In genomic region chr17:17398928-17399926, GRCh38 we compare ENCODE assay signal across 13 cellular contexts.
DNase-seq lines count a peak whose midpoint lies in the region; ATAC-seq, FAIRE-seq and TF ChIP-seq lines count a peak whose summit lies in the region.
"Had no signal": no experiment of that assay in that cellular context is flagged by ENCODE, and none has a peak within 500 bp of the region (broad histone marks: within the 10 kb centered on the region; RNA-seq: fewer than 3 reads in every experiment).

No MANE protein-coding gene starts in this region.

- 0 out of 3 replicates have a peak, but pooled peaks have one; percentile 13 for ATAC-seq in HepG2
- no peak for ATAC-seq in right lobe of liver
- no peak for ATAC-seq in HG02642 (IDR thresholded peaks at IDR 0.05; ENCODE audit: poor library complexity, unreplicated experiment)
- ATAC-seq in HG02840 (IDR thresholded peaks at IDR 0.05; ENCODE audit: low FRiP score, unreplicated experiment), result no peak
- no peak for ATAC-seq in GM21360 (IDR thresholded peaks at IDR 0.05; ENCODE audit: unreplicated experiment)

- H3K9me3 ChIP-seq in HepG2 (ENCODE audit: low read length), result no peaks in the 10 kb centered on the region
- no peaks in the 10 kb centered on the region for H3K9me3 ChIP-seq in right lobe of liver
- no peaks in the 10 kb centered on the region for H3K9me3 ChIP-seq in prostate gland
- H3K9me3 ChIP-seq: SJSA1 had no signal

- POLR2A ChIA-PET in HepG2 (lab: Yijun Ruan, JAX), result no interaction called here

- no peak overlapping the region for H3K4me2 ChIP-seq in HepG2 (ENCODE audit: low read depth, low read length)

- TF ChIP-seq CTCF in HepG2 (CRISPR knock-in tag; IDR thresholded peaks at IDR 0.05) (no peak), right lobe of liver (IDR thresholded peaks at IDR 0.05) (no peak), prostate gland (IDR thresholded peaks at IDR 0.05) (no peak)

- 52% methylated on average over 15 of the region's 15 CpGs for WGBS in HepG2 (ENCODE audit: low lambda C conversion rate)
- WGBS in right lobe of liver (ENCODE audit: insufficient coverage, low coverage, low lambda C conversion rate, missing lambda C conversion rate), result 79% methylated on average over 9 of the region's 15 CpGs
- WGBS in prostate gland, result 89% methylated on average over 15 of the region's 15 CpGs

- TF ChIP-seq POLR2A in HepG2 (IDR thresholded peaks at IDR 0.05; ENCODE audit: insufficient read depth in 1 of 2, low read depth in 2 of 2, low read length in 2 of 2), result no peak
- no peak for TF ChIP-seq POLR2A in right lobe of liver (IDR thresholded peaks at IDR 0.05)
- TF ChIP-seq POLR2A in prostate gland (IDR thresholded peaks at IDR 0.05), result no peak

- in situ Hi-C loops in HepG2 (cut with HindIII; ENCODE audit: extremely low pct_ligation_motif_present, low pct_unique_long_range_greater_than_20kb), result no loop called here

- peaks cover 0 to 16% of the 10 kb centered on the region in 2 experiments; a peak in 3 of 5 replicates for H3K27me3 ChIP-seq in HepG2 (ENCODE audit: control insufficient read depth in 1 of 2, insufficient read depth in 2 of 2, low read length in 2 of 2)
- no peaks in the 10 kb centered on the region for H3K27me3 ChIP-seq in right lobe of liver
- H3K27me3 ChIP-seq in prostate gland (replicated peaks; ENCODE audit: insufficient read depth), result no peaks in the 10 kb centered on the region
- H3K27me3 ChIP-seq: SJSA1 had no signal

- H4K20me1 ChIP-seq in HepG2 (ENCODE audit: insufficient read depth, low read length), result no peaks in the 10 kb centered on the region

- intact Hi-C loops in HepG2 (cut with micrococcal nuclease; ENCODE audit: unreplicated experiment) (no loop called here), right lobe of liver (cut with DNase I) (no loop called here), prostate gland (cut with DNase I) (no loop called here)

- TF ChIP-seq RAD21 in HepG2 (CRISPR knock-in tag; IDR thresholded peaks at IDR 0.05), result no peak

- H3K36me3 ChIP-seq in HepG2 (replicated peaks in 1 of 2; ENCODE audit: control insufficient read depth in 1 of 2, insufficient read depth in 2 of 2, low read length in 2 of 2) (no peaks in the 10 kb centered on the region), right lobe of liver (no peaks in the 10 kb centered on the region), prostate gland (no peaks in the 10 kb centered on the region)
- H3K36me3 ChIP-seq: SJSA1 had no signal

- CTCF ChIA-PET in HepG2 (lab: Yijun Ruan, JAX; ENCODE audit: low intra/inter-chr PET ratio, low total read pairs), result no interaction called here

- H2AFZ ChIP-seq in HepG2 (ENCODE audit: low read length), result no peak overlapping the region

- H3K27ac ChIP-seq in HepG2 (ENCODE audit: extremely low read length, insufficient read depth, low read length), result no peak overlapping the region
- no peak overlapping the region for H3K27ac ChIP-seq in right lobe of liver
- peak overlapping the region; percentile 22 to 45 for H3K27ac ChIP-seq in prostate gland
- H3K27ac ChIP-seq: SJSA1 had no signal

- no peak for FAIRE-seq in HepG2 (lab: Jason Lieb, UNC)

- no TSS peak for BruUV-seq in HepG2 (replicated peaks; lab: Mats Ljungman, UMichigan)

- no peak overlapping the region for H3K4me3 ChIP-seq in HepG2 (replicated peaks in 1 of 3; ENCODE audit: insufficient read depth in 1 of 3, low read depth in 2 of 3, low read length in 3 of 3)
- no peak overlapping the region for H3K4me3 ChIP-seq in right lobe of liver
- no peak overlapping the region for H3K4me3 ChIP-seq in prostate gland
- H3K4me3 ChIP-seq: SJSA1 had no signal

- TF ChIP-seq EP300 in HepG2 (IDR thresholded peaks at IDR 0.05; ENCODE audit: low read depth in 2 of 2, low read length in 2 of 2) (no peak), HepG2 (CRISPR knock-in tag; IDR thresholded peaks at IDR 0.05; ENCODE audit: borderline replicate concordance) (no peak)

- H3K9ac ChIP-seq in HepG2 (ENCODE audit: insufficient read depth, low read depth, low read length), result no peak overlapping the region

- H3K79me2 ChIP-seq in HepG2 (ENCODE audit: insufficient read depth, low read length), result no peaks in the 10 kb centered on the region

- H3K4me1 ChIP-seq in HepG2 (ENCODE audit: insufficient read depth, low read length) (peaks cover 44% of the 10 kb centered on the region), right lobe of liver (peaks cover 0 to 4% (median 0%) of the 10 kb centered on the region in 4 donors), prostate gland (replicated peaks) (no peaks in the 10 kb centered on the region)

- DNase-seq in HepG2 (ENCODE audit: low spot score) (no peak), right lobe of liver (no peak), fibroblast of gingiva (ENCODE audit: low read depth) (peak; percentile 59), prostate gland (ENCODE audit: low spot score) (no peak)
- DNase-seq in activated CD4-positive, alpha-beta T cell treated with anti-CD3 and anti-CD28 coated beads, Interleukin-2, amount 50 U/mL, for 4 hours, result no peak
- DNase-seq: activated CD4-positive, alpha-beta memory T cell treated with anti-CD3 and anti-CD28 coated beads for 36 hours; cortex of kidney; MV-4-11; NCI-H2171 had no signal

TF ChIP-seq in HepG2, 621 proteins besides CTCF, POLR2A, EP300 and RAD21:
- TF ChIP-seq ATF7 (IDR thresholded peaks at IDR 0.05) (no peak), ATF7 (CRISPR knock-in tag; IDR thresholded peaks at IDR 0.05) (no peak), ZNF263 (CRISPR knock-in tag; IDR thresholded peaks at IDR 0.05) (peak; percentile 90)

Comparison
In these comparisons a context has a peak if more than half of its experiments do, and no peak if none do; other contexts are left out.
1. H3K27ac ChIP-seq: peak in prostate gland (2 of 2); none in HepG2 (single experiment) and right lobe of liver (0 of 3).